1 cellular context compared by ENCODE assay signal in genomic region chr6:111070407-111070743, GRCh38.
TF ChIP-seq lines count a peak whose summit lies in the region.

No MANE protein-coding gene starts in this region.

TF ChIP-seq in HepG2, 621 proteins besides CTCF, POLR2A, EP300 and RAD21:
- no peak for TF ChIP-seq THRA (CRISPR knock-in tag; IDR thresholded peaks at IDR 0.05; ENCODE audit: borderline replicate concordance)
- TF ChIP-seq ZNF777 (CRISPR knock-in tag; IDR thresholded peaks at IDR 0.05) = no peak
- no peak for TF ChIP-seq ZNF362 (CRISPR knock-in tag; IDR thresholded peaks at IDR 0.05; ENCODE audit: borderline replicate concordance)
- TF ChIP-seq GLMP (CRISPR knock-in tag; IDR thresholded peaks at IDR 0.05; ENCODE audit: borderline replicate concordance) = no peak
- no peak for TF ChIP-seq ZNF788 (CRISPR knock-in tag; IDR thresholded peaks at IDR 0.05; ENCODE audit: borderline replicate concordance)
- no peak for TF ChIP-seq ZNF331 (CRISPR knock-in tag; IDR thresholded peaks at IDR 0.05)
- TF ChIP-seq SNRNP70 (IDR thresholded peaks at IDR 0.05; ENCODE audit: low read depth, low read length) = no peak
- TF ChIP-seq SALL1 (CRISPR knock-in tag; IDR thresholded peaks at IDR 0.05) = no peak
- TF ChIP-seq E2F2 (CRISPR knock-in tag; IDR thresholded peaks at IDR 0.05; ENCODE audit: borderline replicate concordance) = no peak
- no peak for TF ChIP-seq ZBTB14 (CRISPR knock-in tag; IDR thresholded peaks at IDR 0.05)
- no peak for TF ChIP-seq PBX2 (CRISPR knock-in tag; IDR thresholded peaks at IDR 0.05)
